ENCODE assay signal across 8 cellular contexts in genomic region chrX:10119399-10119990, GRCh38. TPM values are rescaled to one million over a fixed set of nuclear protein-coding genes. Genes with fewer than 3 reads are reported as not detected.
A peak's percentile ranks its signal among the peaks of the same experiment; 100 is the strongest.
DNase-seq lines count a peak whose midpoint lies in the region; ATAC-seq and TF ChIP-seq lines count a peak whose summit lies in the region.

No MANE protein-coding gene starts in this region.

- no peak overlapping the region for H3K9ac ChIP-seq in liver (ENCODE audit: low read depth in 1 of 2, low read length in 2 of 2)

- no peaks in the 10 kb centered on the region for H3K27me3 ChIP-seq in liver (ENCODE audit: control insufficient read depth in 4 of 4, insufficient read depth in 4 of 4, low read length in 3 of 4)

- peaks cover 0 to 1% (median 0%) of the 10 kb centered on the region in 4 donors for H3K36me3 ChIP-seq in liver (ENCODE audit: control insufficient read depth in 4 of 4, insufficient read depth in 3 of 4, low read depth in 1 of 4, low read length in 3 of 4)

- no peaks in the 10 kb centered on the region for H3K9me3 ChIP-seq in liver (ENCODE audit: control insufficient read depth in 4 of 4, low read length in 3 of 4)

- H3K4me1 ChIP-seq in liver (ENCODE audit: control insufficient read depth in 4 of 4, insufficient read depth in 4 of 4, low read length in 3 of 4): peaks cover 0 to 2% (median 0%) of the 10 kb centered on the region in 4 donors

- H3K4me3 ChIP-seq in liver (ENCODE audit: low read depth in 1 of 3, low read length in 3 of 3): no peak overlapping the region

- 16% methylated on average over 16 of the region's 16 CpGs for WGBS in liver

- no peak overlapping the region for H3K27ac ChIP-seq in liver (ENCODE audit: low read depth in 1 of 2, low read length in 2 of 2)

- peak; percentile 48 for ATAC-seq in HG03280 (IDR thresholded peaks at IDR 0.05; ENCODE audit: unreplicated experiment)

- TF ChIP-seq CTCF in liver (IDR thresholded peaks at IDR 0.05; ENCODE audit: low read depth, low read length, missing input control): peak; percentile 100

- TF ChIP-seq RAD21 in liver (IDR thresholded peaks at IDR 0.05): peak; percentile 100

- DNase-seq in SIG-M5 treated with dmso at 0.1 percent for 504 hours (lab: John Stamatoyannopoulos, UW; ENCODE audit: unreplicated experiment) (peak; percentile 77), SIG-M5 (lab: John Stamatoyannopoulos, UW) (no peak), NCI-H524 (lab: John Stamatoyannopoulos, UW) (peak; percentile 60 to 84), dedifferentiated amniotic fluid mesenchymal stem cell (ENCODE audit: extremely low spot score) (peak; percentile 70)
- DNase-seq in activated CD4-positive, alpha-beta T cell treated with anti-CD3 and anti-CD28 coated beads, Interleukin-2, amount 50 U/mL, for 1 hour: peak; percentile 62
- DNase-seq in stimulated activated CD8-positive, alpha-beta memory T cell treated with anti-CD3 and anti-CD28 coated beads, Interleukin-12 subunit alpha, Interleukin-12 subunit beta, amount 100 ng/mL, for 1 hour (ENCODE audit: low read depth): peak; percentile 63

TF ChIP-seq in liver, 16 proteins besides CTCF, POLR2A, EP300 and RAD21:
- TF ChIP-seq, protein P1, sequence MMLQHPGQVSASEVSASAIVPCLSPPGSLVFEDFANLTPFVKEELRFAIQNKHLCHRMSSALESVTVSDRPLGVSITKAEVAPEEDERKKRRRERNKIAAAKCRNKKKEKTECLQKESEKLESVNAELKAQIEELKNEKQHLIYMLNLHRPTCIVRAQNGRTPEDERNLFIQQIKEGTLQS (IDR thresholded peaks at IDR 0.05): peak; percentile 74
- TF ChIP-seq ZBTB33 (IDR thresholded peaks at IDR 0.05) (peak; percentile 61), NR2F2 (IDR thresholded peaks at IDR 0.05) (peak; percentile 45), FOXA2 (IDR thresholded peaks at IDR 0.05) (no peak), HNF4A (conservative IDR thresholded peaks at IDR 0.05) (peak in 1 of 2 donors; percentile 40), YY1 (IDR thresholded peaks at IDR 0.05) (peak; percentile 28), HNF4G (IDR thresholded peaks at IDR 0.05) (peak; percentile 24), EGR1 (IDR thresholded peaks at IDR 0.05; ENCODE audit: low read depth in 2 of 2) (no peak), FOXA1 (IDR thresholded peaks at IDR 0.05) (peak; percentile 71), RXRA (IDR thresholded peaks at IDR 0.05) (peak; percentile 53 to 80), JUND (IDR thresholded peaks at IDR 0.05) (peak in 1 of 2 donors; percentile 22), GABPA (IDR thresholded peaks at IDR 0.05 in 1 of 2, conservative IDR thresholded peaks at IDR 0.05 in 1 of 2) (no peak), TAF1 (conservative IDR thresholded peaks at IDR 0.05) (no peak), SP1 (IDR thresholded peaks at IDR 0.05) (peak; percentile 44)
- TF ChIP-seq, protein P2, sequence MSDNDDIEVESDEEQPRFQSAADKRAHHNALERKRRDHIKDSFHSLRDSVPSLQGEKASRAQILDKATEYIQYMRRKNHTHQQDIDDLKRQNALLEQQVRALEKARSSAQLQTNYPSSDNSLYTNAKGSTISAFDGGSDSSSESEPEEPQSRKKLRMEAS (IDR thresholded peaks at IDR 0.05): no peak
- TF ChIP-seq, protein P3, sequence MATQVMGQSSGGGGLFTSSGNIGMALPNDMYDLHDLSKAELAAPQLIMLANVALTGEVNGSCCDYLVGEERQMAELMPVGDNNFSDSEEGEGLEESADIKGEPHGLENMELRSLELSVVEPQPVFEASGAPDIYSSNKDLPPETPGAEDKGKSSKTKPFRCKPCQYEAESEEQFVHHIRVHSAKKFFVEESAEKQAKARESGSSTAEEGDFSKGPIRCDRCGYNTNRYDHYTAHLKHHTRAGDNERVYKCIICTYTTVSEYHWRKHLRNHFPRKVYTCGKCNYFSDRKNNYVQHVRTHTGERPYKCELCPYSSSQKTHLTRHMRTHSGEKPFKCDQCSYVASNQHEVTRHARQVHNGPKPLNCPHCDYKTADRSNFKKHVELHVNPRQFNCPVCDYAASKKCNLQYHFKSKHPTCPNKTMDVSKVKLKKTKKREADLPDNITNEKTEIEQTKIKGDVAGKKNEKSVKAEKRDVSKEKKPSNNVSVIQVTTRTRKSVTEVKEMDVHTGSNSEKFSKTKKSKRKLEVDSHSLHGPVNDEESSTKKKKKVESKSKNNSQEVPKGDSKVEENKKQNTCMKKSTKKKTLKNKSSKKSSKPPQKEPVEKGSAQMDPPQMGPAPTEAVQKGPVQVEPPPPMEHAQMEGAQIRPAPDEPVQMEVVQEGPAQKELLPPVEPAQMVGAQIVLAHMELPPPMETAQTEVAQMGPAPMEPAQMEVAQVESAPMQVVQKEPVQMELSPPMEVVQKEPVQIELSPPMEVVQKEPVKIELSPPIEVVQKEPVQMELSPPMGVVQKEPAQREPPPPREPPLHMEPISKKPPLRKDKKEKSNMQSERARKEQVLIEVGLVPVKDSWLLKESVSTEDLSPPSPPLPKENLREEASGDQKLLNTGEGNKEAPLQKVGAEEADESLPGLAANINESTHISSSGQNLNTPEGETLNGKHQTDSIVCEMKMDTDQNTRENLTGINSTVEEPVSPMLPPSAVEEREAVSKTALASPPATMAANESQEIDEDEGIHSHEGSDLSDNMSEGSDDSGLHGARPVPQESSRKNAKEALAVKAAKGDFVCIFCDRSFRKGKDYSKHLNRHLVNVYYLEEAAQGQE (IDR thresholded peaks at IDR 0.05): peak; percentile 15

RNA-seq across cellular contexts. Expression of gene CLCN4, which starts 37.3 kb away (rescaled TPM):
- total RNA-seq in liver: 10 to 100 TPM in 1 of 2 donors, 1 to 10 TPM in 1; 5.8 to 10.9 TPM
- polyA plus RNA-seq in liver: 1 to 10 TPM; 1.5 to 2.2 TPM
